In genomic region chr19:55405638-55406037, GRCh38 we compare ENCODE assay signal across 12 cellular contexts. TPM values are rescaled to one million over a fixed set of nuclear protein-coding genes. Genes with fewer than 3 reads are reported as not detected.
A peak's percentile ranks its signal among the peaks of the same experiment; 100 is the strongest.
DNase-seq lines count a peak whose midpoint lies in the region; ATAC-seq and TF ChIP-seq lines count a peak whose summit lies in the region.
"Had no signal": no experiment of that assay in that cellular context is flagged by ENCODE, and none has a peak within 500 bp of the region (broad histone marks: within the 10 kb centered on the region; RNA-seq: fewer than 3 reads in every experiment).

No MANE protein-coding gene starts in this region.

- H4K20me1 ChIP-seq in GM23338 (replicated peaks; ENCODE audit: insufficient read depth): peaks cover 57% of the 10 kb centered on the region

- TF ChIP-seq EP300 in sigmoid colon (IDR thresholded peaks at IDR 0.05): no peak

- intact Hi-C loops in sigmoid colon (cut with DNase I): loop anchor here (5.0 to 10.0 kb wide), 2 partner anchors 99 to 1538 kb away; partner anchors contain the start of gene MYADM

- peaks cover 55% of the 10 kb centered on the region for H3F3A ChIP-seq in GM23338 (replicated peaks; ENCODE audit: low read depth)

- DNase-seq in AG04449 (ENCODE audit: low read depth, low spot score) (no peak), GM23338 (ENCODE audit: low spot score) (no peak), sigmoid colon (no peak), DMS 273 treated with DMSO at 0.1 percent for 48 hours (lab: John Stamatoyannopoulos, UW) (no peak), KG1 (lab: John Stamatoyannopoulos, UW) (no peak)
- DNase-seq in activated CD4-positive, alpha-beta memory T cell treated with anti-CD3 and anti-CD28 coated beads, Interleukin-2, amount 10 ng/mL, durations not matched to agents 7 days and 5 days: no peak
- DNase-seq: dermis blood vessel endothelial cell; left ventricle myocardium superior; NCI-H226; stimulated activated CD4-positive, alpha-beta T cell treated with anti-CD3 and anti-CD28 coated beads, Interleukin-2, amount 100 ng/mL, for 24 hours had no signal

- H3K9me3 Mint-ChIP-seq in GM23338: peaks cover 28% of the 10 kb centered on the region
- peaks cover 5% of the 10 kb centered on the region for H3K9me3 Mint-ChIP-seq in activated CD4-positive, alpha-beta memory T cell treated with anti-CD3 and anti-CD28 coated beads, Interleukin-2, amount 10 ng/mL, durations not matched to agents 7 days and 5 days

- peak overlapping the region; percentile 93 for H3K4me2 ChIP-seq in GM23338

- WGBS in sigmoid colon, 2 donors: 89 to 91% methylated on average over 5 of the region's 5 CpGs

- H3K36me3 ChIP-seq in GM23338 (ENCODE audit: insufficient read depth): peaks cover 48% of the 10 kb centered on the region
- peaks cover 21 to 50% (median 28%) of the 10 kb centered on the region in 4 donors for H3K36me3 ChIP-seq in sigmoid colon

- TF ChIP-seq CTCF in AG04449 (IDR thresholded peaks at IDR 0.05; ENCODE audit: insufficient read depth, low read length, missing control alignments) (no peak), GM23338 (conservative IDR thresholded peaks at IDR 0.05; ENCODE audit: low read depth in 2 of 2) (no peak), sigmoid colon (IDR thresholded peaks at IDR 0.05) (no peak)

- no peak overlapping the region for H2AFZ ChIP-seq in GM23338

- H3K79me2 ChIP-seq in GM23338 (replicated peaks; ENCODE audit: insufficient read depth): peaks cover 44% of the 10 kb centered on the region

- peak overlapping the region; percentile 84 for H3K4me3 ChIP-seq in AG04449 (ENCODE audit: low read depth, low read length)
- H3K4me3 ChIP-seq in GM23338: peak overlapping the region; percentile 94
- peak overlapping the region; percentile 84 for H3K4me3 ChIP-seq in iPS-18c (ENCODE audit: insufficient read depth, low read depth, low read length)
- H3K4me3 ChIP-seq in sigmoid colon: no peak overlapping the region

- H3K4me1 Mint-ChIP-seq in GM23338: peaks cover 31% of the 10 kb centered on the region
- peaks cover 59% of the 10 kb centered on the region for H3K4me1 Mint-ChIP-seq in activated CD4-positive, alpha-beta memory T cell treated with anti-CD3 and anti-CD28 coated beads, Interleukin-2, amount 10 ng/mL, durations not matched to agents 7 days and 5 days

- H3K27me3 ChIP-seq in GM23338 (ENCODE audit: insufficient read depth) (no peaks in the 10 kb centered on the region), sigmoid colon (no peaks in the 10 kb centered on the region)

- H3K27me3 Mint-ChIP-seq in GM23338 (ENCODE audit: insufficient read depth, low read depth, poor library complexity): peaks cover 25% of the 10 kb centered on the region
- peaks cover 1% of the 10 kb centered on the region for H3K27me3 Mint-ChIP-seq in activated CD4-positive, alpha-beta memory T cell treated with anti-CD3 and anti-CD28 coated beads, Interleukin-2, amount 10 ng/mL, durations not matched to agents 7 days and 5 days

- H3K9me3 ChIP-seq in iPS-18c (ENCODE audit: control insufficient read depth, insufficient read depth, low read length): peaks cover 7% of the 10 kb centered on the region
- H3K9me3 ChIP-seq in sigmoid colon: peaks cover 0 to 1% (median 0%) of the 10 kb centered on the region in 4 donors

- H3K27ac Mint-ChIP-seq in GM23338: 0 out of 2 replicates have a peak overlapping the region, but pooled peaks have one; percentile 56
- peak overlapping the region; percentile 83 for H3K27ac Mint-ChIP-seq in activated CD4-positive, alpha-beta memory T cell treated with anti-CD3 and anti-CD28 coated beads, Interleukin-2, amount 10 ng/mL, durations not matched to agents 7 days and 5 days

- peak overlapping the region; percentile 50; the same call in 1 of the 2 replicates for H3K27ac ChIP-seq in GM23338 (ENCODE audit: low read depth)
- no peak overlapping the region for H3K27ac ChIP-seq in sigmoid colon

- H3K9me2 ChIP-seq in GM23338 (ENCODE audit: insufficient read depth): peaks cover 8% of the 10 kb centered on the region

- ATAC-seq in GM23338 (no peak), HG03354 (IDR thresholded peaks at IDR 0.05; ENCODE audit: poor library complexity, severe bottlenecking, unreplicated experiment) (no peak)
- ATAC-seq: left ventricle myocardium superior had no signal

- no peak for TF ChIP-seq POLR2A in sigmoid colon (IDR thresholded peaks at IDR 0.05)

- peaks cover 86% of the 10 kb centered on the region for H3K36me3 Mint-ChIP-seq in GM23338 (ENCODE audit: low read depth)
- H3K36me3 Mint-ChIP-seq in activated CD4-positive, alpha-beta memory T cell treated with anti-CD3 and anti-CD28 coated beads, Interleukin-2, amount 10 ng/mL, durations not matched to agents 7 days and 5 days (ENCODE audit: low read depth): peaks cover 65% of the 10 kb centered on the region

- peaks cover 21% of the 10 kb centered on the region for H3K4me1 ChIP-seq in GM23338 (ENCODE audit: insufficient read depth)
- peaks cover 0 to 22% (median 20%) of the 10 kb centered on the region in 4 donors for H3K4me1 ChIP-seq in sigmoid colon

- CTCF ChIA-PET in AG04449 (lab: Yijun Ruan, JAX): interaction anchor here (0.8 to 2.7 kb wide), 7 partner anchors 12 to 265 kb away, joined by 3 to 8 read pairs (median 4); no protein-coding TSS in a partner anchor
- CTCF ChIA-PET in activated CD4-positive, alpha-beta memory T cell treated with anti-CD3 and anti-CD28 coated beads, Interleukin-2, amount 10 ng/mL, durations not matched to agents 7 days and 5 days (lab: Charles Lee): interaction anchor here (0.6 kb wide), 1 partner anchor 62 kb away, joined by 3 read pairs; no protein-coding TSS in a partner anchor

- POLR2A ChIA-PET in AG04449 (lab: Yijun Ruan, JAX): interaction anchor here (0.6 to 3.4 kb wide), 6 partner anchors 15 to 157 kb away, joined by 3 to 86 read pairs (median 4); partner anchors contain the start of gene RPL28
- POLR2A ChIA-PET in activated CD4-positive, alpha-beta memory T cell treated with anti-CD3 and anti-CD28 coated beads, Interleukin-2, amount 10 ng/mL, durations not matched to agents 7 days and 5 days (lab: Charles Lee): interaction anchor here (1.5 to 12.3 kb wide), 6 partner anchors 12 to 319 kb away, joined by 3 to 224 read pairs (median 39); partner anchors contain the start of genes RPL28 and TMEM238

- H3K4me3 Mint-ChIP-seq in GM23338: peak overlapping the region; percentile 91
- peak overlapping the region; percentile 83 for H3K4me3 Mint-ChIP-seq in activated CD4-positive, alpha-beta memory T cell treated with anti-CD3 and anti-CD28 coated beads, Interleukin-2, amount 10 ng/mL, durations not matched to agents 7 days and 5 days

TF ChIP-seq in GM23338, 12 proteins besides CTCF, POLR2A, EP300 and RAD21 (continues in another document):
- no peak for TF ChIP-seq CREB1 (CRISPR knock-in tag; IDR thresholded peaks at IDR 0.05; ENCODE audit: low read depth)
- no peak for TF ChIP-seq EZH2phosphoT487 (IDR thresholded peaks at IDR 0.05; ENCODE audit: unreplicated experiment)
- no peak for TF ChIP-seq EZH2 (IDR thresholded peaks at IDR 0.05; ENCODE audit: low read depth, unreplicated experiment)
- TF ChIP-seq ZNF114 (CRISPR knock-in tag; IDR thresholded peaks at IDR 0.05): no peak
- TF ChIP-seq ZNF331 (CRISPR knock-in tag; IDR thresholded peaks at IDR 0.05; ENCODE audit: low read depth): no peak
- no peak for TF ChIP-seq POLR2AphosphoS5 (IDR thresholded peaks at IDR 0.05; ENCODE audit: low read depth)
- TF ChIP-seq JUNB (IDR thresholded peaks at IDR 0.05; ENCODE audit: unreplicated experiment): no peak

RNA-seq across cellular contexts. Expression of gene UBE2S, which starts 1.9 kb away (rescaled TPM):
- 363 and 469 TPM in 2 replicates for total RNA-seq in GM23338 (2014; rRNA removed; shearing (Covaris generic))
- 523 and 533 TPM in 2 replicates for polyA plus RNA-seq in GM23338 (2016; fragmentation: Nextera tagmentation; extraction: Ambion mirVana)
- total RNA-seq in activated CD4-positive, alpha-beta memory T cell treated with anti-CD3 and anti-CD28 coated beads, Interleukin-2, amount 10 ng/mL, durations not matched to agents 7 days and 5 days: 100 to 1,000 TPM; 277 to 284 TPM
- total RNA-seq in sigmoid colon: 10 to 100 TPM; 11.8 to 23.9 (median 14.8) TPM
- polyA plus RNA-seq in sigmoid colon: 10 to 100 TPM in 2 of 3 donors, 1 to 10 TPM in 1; 6.6 to 32.6 (median 16.2) TPM

RNA-seq across cellular contexts. Expression of gene RPL28, which starts 19.9 kb away (rescaled TPM):
- 463 and 737 TPM in 2 replicates for total RNA-seq in GM23338 (2014; rRNA removed; shearing (Covaris generic))
- polyA plus RNA-seq in GM23338 (2016; fragmentation: Nextera tagmentation; extraction: Ambion mirVana) (1,528 and 1,802 TPM in 2 replicates), sigmoid colon (1,000 to 10,000 TPM; 1,833 to 2,816 (median 2,129) TPM)
- total RNA-seq in activated CD4-positive, alpha-beta memory T cell treated with anti-CD3 and anti-CD28 coated beads, Interleukin-2, amount 10 ng/mL, durations not matched to agents 7 days and 5 days: 1,000 to 10,000 TPM; 3,004 to 3,026 TPM
- 100 to 1,000 TPM; 253 to 607 (median 503) TPM for total RNA-seq in sigmoid colon

RNA-seq across cellular contexts. Expression of gene TMEM238, which starts 21.5 kb away (rescaled TPM):
- total RNA-seq in GM23338 (2014; rRNA removed; shearing (Covaris generic)): 4.1 and 7.5 TPM in 2 replicates
- polyA plus RNA-seq in GM23338 (2016; fragmentation: Nextera tagmentation; extraction: Ambion mirVana) (0.55 and 0.59 TPM in 2 replicates), sigmoid colon (under 1 TPM in 2 of 3 donors, not detected in 1; 0.90 to 0.92 TPM)
- total RNA-seq in activated CD4-positive, alpha-beta memory T cell treated with anti-CD3 and anti-CD28 coated beads, Interleukin-2, amount 10 ng/mL, durations not matched to agents 7 days and 5 days: 10 to 100 TPM; 19.2 to 19.3 TPM
- total RNA-seq in sigmoid colon: 1 to 10 TPM in 1 of 4 donors, under 1 TPM in 2, not detected in 1; 0.54 to 1.7 (median 0.66) TPM

RNA-seq across cellular contexts. Expression of gene TMEM190, which starts 29.0 kb away (rescaled TPM):
- total RNA-seq in GM23338 (2014; rRNA removed; shearing (Covaris generic)): not detected in 2 replicates
- polyA plus RNA-seq in GM23338 (2016; fragmentation: Nextera tagmentation; extraction: Ambion mirVana): 4.2 and 4.8 TPM in 2 replicates
- total RNA-seq in activated CD4-positive, alpha-beta memory T cell treated with anti-CD3 and anti-CD28 coated beads, Interleukin-2, amount 10 ng/mL, durations not matched to agents 7 days and 5 days: not detected
- not detected for total RNA-seq in sigmoid colon
- polyA plus RNA-seq in sigmoid colon: under 1 TPM in 1 of 3 donors, not detected in 2; 0.26 TPM
- total RNA-seq: dermis blood vessel endothelial cell, left ventricle myocardium superior had no signal

RNA-seq across cellular contexts. Expression of gene IL11, which starts 35.4 kb away (rescaled TPM):
- total RNA-seq in GM23338 (2014; rRNA removed; shearing (Covaris generic)): 1.1 and 2.2 TPM in 2 replicates
- 0.58 and 1.7 TPM in 2 replicates for polyA plus RNA-seq in GM23338 (2016; fragmentation: Nextera tagmentation; extraction: Ambion mirVana)
- under 1 TPM in 1 of 2 experiments, not detected in 1; 0.48 TPM for total RNA-seq in activated CD4-positive, alpha-beta memory T cell treated with anti-CD3 and anti-CD28 coated beads, Interleukin-2, amount 10 ng/mL, durations not matched to agents 7 days and 5 days
- total RNA-seq in sigmoid colon: 1 to 10 TPM in 1 of 4 donors, under 1 TPM in 1, not detected in 2; 0.81 to 4.4 TPM
- under 1 TPM in 1 of 3 donors, not detected in 2; 0.74 TPM for polyA plus RNA-seq in sigmoid colon
- total RNA-seq: left ventricle myocardium superior had no signal

Comparison
In these comparisons a context has a peak if more than half of its experiments do, and no peak if none do; other contexts are left out.
1. H3K4me3 ChIP-seq: peak in AG04449 (single experiment), GM23338 (single experiment) and iPS-18c (single experiment); none in sigmoid colon (0 of 4).
2. RNA of gene UBE2S, which starts 1.9 kb away (total RNA-seq): 363 to 469 TPM in GM23338 and 277 to 284 TPM in activated CD4-positive, alpha-beta memory T cell treated with anti-CD3 and anti-CD28 coated beads, Interleukin-2, amount 10 ng/mL, durations not matched to agents 7 days and 5 days; 11.8 to 23.9 TPM in sigmoid colon; every median in the first group is over 10 times any median in the second.